In genomic region chr12:124004233-124004875, GRCh38 we compare ENCODE assay signal across 15 cellular contexts.
"Had no signal": no experiment of that assay in that cellular context is flagged by ENCODE, and none has a peak within 500 bp of the region (broad histone marks: within the 10 kb centered on the region; RNA-seq: fewer than 3 reads in every experiment).

No MANE protein-coding gene starts in this region.

- H3K4me3 Mint-ChIP-seq: activated B cell treated with CpG ODN at 0.5 μM for 24 hours; activated CD4-positive, alpha-beta memory T cell treated with anti-CD3 and anti-CD28 coated beads for 36 hours; activated T-helper 1 cell treated with anti-CD3 and anti-CD28 coated beads, Interleukin-12 subunit alpha, Interleukin-12 subunit beta, Interleukin-2, Interleukin-4 antibody, amounts not matched to agents 30 ng/mL and 10 ng/mL and 1 ng/mL, durations not matched to agents 14 hours and 24 hours and 36 hours; natural killer cell treated with Interleukin-12 subunit alpha and Interleukin-12 subunit beta and Interleukin-15 and Interleukin-18, amount 100 ng/mL, for 72 hours had no signal

- H3K36me3 Mint-ChIP-seq: natural killer cell treated with Interleukin-12 subunit alpha and Interleukin-12 subunit beta and Interleukin-15 and Interleukin-18, amount 100 ng/mL, for 72 hours had no signal

- H3K9me3 ChIP-seq: gastrocnemius medialis, thyroid gland had no signal

- DNase-seq: activated B cell treated with CpG ODN at 0.5 μM for 24 hours; activated CD4-positive, alpha-beta memory T cell treated with anti-CD3 and anti-CD28 coated beads for 36 hours; activated CD4-positive, alpha-beta T cell treated with anti-CD3 and anti-CD28 coated beads for 4 hours; activated gamma-delta T cell treated with Interleukin-2 at 50 U/mL for 16 hours; activated T-cell treated with anti-CD3 and anti-CD28 coated beads for 4 hours; dorsolateral prefrontal cortex; gastrocnemius medialis; posterior cingulate gyrus; retina; stimulated activated CD4-positive, alpha-beta T cell treated with anti-CD3 and anti-CD28 coated beads, Interleukin-1b, Interleukin-23, amount 100 ng/mL, for 48 hours; stimulated activated naive CD4-positive, alpha-beta T cell treated with Interleukin-2 at 50 U/mL for 16 hours; thyroid gland had no signal

- H3K27me3 Mint-ChIP-seq: activated B cell treated with CpG ODN at 0.5 μM for 24 hours; activated CD4-positive, alpha-beta memory T cell treated with anti-CD3 and anti-CD28 coated beads for 36 hours; natural killer cell treated with Interleukin-12 subunit alpha and Interleukin-12 subunit beta and Interleukin-15 and Interleukin-18, amount 100 ng/mL, for 72 hours had no signal

- H3K9me3 Mint-ChIP-seq: activated B cell treated with CpG ODN at 0.5 μM for 24 hours; activated CD4-positive, alpha-beta memory T cell treated with anti-CD3 and anti-CD28 coated beads for 36 hours; activated naive CD4-positive, alpha-beta T cell treated with anti-CD3 and anti-CD28 coated beads, Interleukin-2, amount 50 U/mL, for 72 hours; activated T-helper 1 cell treated with anti-CD3 and anti-CD28 coated beads, Interleukin-12 subunit alpha, Interleukin-12 subunit beta, Interleukin-2, Interleukin-4 antibody, amounts not matched to agents 30 ng/mL and 10 ng/mL and 1 ng/mL, durations not matched to agents 14 hours and 24 hours and 36 hours; natural killer cell treated with Interleukin-12 subunit alpha and Interleukin-12 subunit beta and Interleukin-15 and Interleukin-18, amount 100 ng/mL, for 72 hours had no signal

- H3K4me3 ChIP-seq: dorsolateral prefrontal cortex, gastrocnemius medialis, thyroid gland had no signal

- H3K27ac Mint-ChIP-seq: activated B cell treated with CpG ODN at 0.5 μM for 24 hours; activated CD4-positive, alpha-beta memory T cell treated with anti-CD3 and anti-CD28 coated beads for 36 hours; activated naive CD4-positive, alpha-beta T cell treated with anti-CD3 and anti-CD28 coated beads, Interleukin-2, amount 50 U/mL, for 72 hours; activated T-helper 1 cell treated with anti-CD3 and anti-CD28 coated beads, Interleukin-12 subunit alpha, Interleukin-12 subunit beta, Interleukin-2, Interleukin-4 antibody, amounts not matched to agents 30 ng/mL and 10 ng/mL and 1 ng/mL, durations not matched to agents 14 hours and 24 hours and 36 hours; natural killer cell treated with Interleukin-12 subunit alpha and Interleukin-12 subunit beta and Interleukin-15 and Interleukin-18, amount 100 ng/mL, for 72 hours had no signal

- H3K27me3 ChIP-seq: dorsolateral prefrontal cortex, gastrocnemius medialis, thyroid gland had no signal

- ATAC-seq: activated naive CD4-positive, alpha-beta T cell treated with anti-CD3 and anti-CD28 coated beads, Interleukin-2, amount 50 U/mL, for 72 hours; gastrocnemius medialis; natural killer cell treated with Interleukin-12 subunit alpha and Interleukin-12 subunit beta and Interleukin-15 and Interleukin-18, amount 100 ng/mL, for 72 hours had no signal
